12 cellular contexts compared by ENCODE assay signal in the genomic region with DNA sequence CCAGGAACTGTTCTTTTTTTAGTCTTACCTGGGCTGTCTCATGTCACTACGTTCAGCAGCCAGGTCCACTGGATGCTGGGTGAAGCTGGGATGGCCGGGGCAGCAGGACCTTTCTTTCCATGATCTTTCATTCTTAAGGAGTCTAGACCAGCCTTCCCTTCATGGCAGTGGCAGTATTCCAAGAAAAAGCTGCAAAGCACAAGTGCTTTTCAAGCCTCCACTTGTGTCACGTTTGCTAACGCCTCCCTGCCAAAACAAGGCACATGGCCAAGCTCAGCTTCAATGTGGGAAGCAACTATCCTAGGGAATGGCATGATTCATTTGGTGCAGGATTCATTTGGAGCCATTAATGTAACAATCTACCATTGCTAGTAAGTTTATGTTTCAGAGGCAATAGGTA.
A peak's percentile ranks its signal among the peaks of the same experiment; 100 is the strongest.
DNase-seq lines count a peak whose midpoint lies in the region; ATAC-seq and TF ChIP-seq lines count a peak whose summit lies in the region.
"Had no signal": no experiment of that assay in that cellular context is flagged by ENCODE, and none has a peak within 500 bp of the region (broad histone marks: within the 10 kb centered on the region; RNA-seq: fewer than 3 reads in every experiment).

No MANE protein-coding gene starts in this region.

- no peak overlapping the region for H4K91ac ChIP-seq in mesenchymal stem cell (ENCODE audit: low read length)

- peak overlapping the region; percentile 15 for H3K27ac ChIP-seq in mesenchymal stem cell (ENCODE audit: low read length, poor library complexity, severe bottlenecking)
- H3K27ac ChIP-seq: pancreas, vagina had no signal

- no peak overlapping the region for H2BK5ac ChIP-seq in mesenchymal stem cell (ENCODE audit: low read depth, low read length, poor library complexity, severe bottlenecking)

- no peak overlapping the region for H3K18ac ChIP-seq in mesenchymal stem cell (ENCODE audit: low read depth in 1 of 2, low read length in 2 of 2)

- H3K9ac ChIP-seq in mesenchymal stem cell (ENCODE audit: low read length) = no peak overlapping the region

- H3K79me1 ChIP-seq in mesenchymal stem cell (replicated peaks; ENCODE audit: low read length, poor library complexity, severe bottlenecking) = no peaks in the 10 kb centered on the region

- WGBS in mesenchymal stem cell = 92% methylated on average over 4 of the region's 4 CpGs

- no peak overlapping the region for H3K23ac ChIP-seq in mesenchymal stem cell (ENCODE audit: low read length in 2 of 2)

- H3K14ac ChIP-seq in mesenchymal stem cell (ENCODE audit: low read length in 2 of 2) = no peak overlapping the region

- H2BK120ac ChIP-seq in mesenchymal stem cell (ENCODE audit: low read depth, low read length) = no peak overlapping the region

- H3K27me3 ChIP-seq in BJ (ENCODE audit: control insufficient read depth, insufficient read depth, low read length) (no peaks in the 10 kb centered on the region), mesenchymal stem cell (ENCODE audit: control insufficient read depth in 1 of 2, insufficient read depth in 1 of 2, low read length in 2 of 2) (no peaks in the 10 kb centered on the region)
- H3K27me3 ChIP-seq: pancreas, vagina had no signal

- no peak overlapping the region for H3K4me2 ChIP-seq in mesenchymal stem cell (ENCODE audit: low read length, poor library complexity, severe bottlenecking)

- no peak for ATAC-seq in HG02870 (IDR thresholded peaks at IDR 0.05; ENCODE audit: unreplicated experiment)
- ATAC-seq: pancreas had no signal

- no peak overlapping the region for H2BK12ac ChIP-seq in mesenchymal stem cell (ENCODE audit: low read length in 2 of 2)

- peaks cover 5% of the 10 kb centered on the region for H3K4me1 ChIP-seq in mesenchymal stem cell (ENCODE audit: control insufficient read depth, insufficient read depth, low read depth, low read length)
- H3K4me1 ChIP-seq: pancreas had no signal

- no peaks in the 10 kb centered on the region for H3K9me3 ChIP-seq in mesenchymal stem cell (ENCODE audit: control insufficient read depth, low read length)
- H3K9me3 ChIP-seq: pancreas, vagina had no signal

- no peak overlapping the region for H4K8ac ChIP-seq in mesenchymal stem cell (ENCODE audit: low read length)

- no peak overlapping the region for H3K4ac ChIP-seq in mesenchymal stem cell (ENCODE audit: low read depth in 1 of 2, low read length in 2 of 2)

- no peak overlapping the region for H2AFZ ChIP-seq in mesenchymal stem cell (ENCODE audit: low read depth, low read length)

- no peak for TF ChIP-seq CTCF in BJ (IDR thresholded peaks at IDR 0.05; ENCODE audit: insufficient read depth, low read depth, low read length)

- CTCF ChIA-PET in BJ (lab: Yijun Ruan, JAX) = no interaction called here

- POLR2A ChIA-PET in BJ (lab: Charles Lee) = interaction anchor here (0.6 kb wide), 1 partner anchor 50 kb away, joined by 4 read pairs; no protein-coding TSS in a partner anchor

- H3K4me3 ChIP-seq in BJ (ENCODE audit: low read depth, low read length) (no peak overlapping the region), mesenchymal stem cell (ENCODE audit: insufficient read depth in 1 of 2, low read depth in 1 of 2, low read length in 2 of 2) (peak overlapping the region in 1 of 2 experiments; percentile 16)
- H3K4me3 ChIP-seq: pancreas, vagina had no signal

- no peak overlapping the region for H2AK5ac ChIP-seq in mesenchymal stem cell (ENCODE audit: low read length, severe bottlenecking)

- H3K36me3 ChIP-seq in BJ (ENCODE audit: control insufficient read depth, insufficient read depth, low read length) (no peaks in the 10 kb centered on the region), mesenchymal stem cell (ENCODE audit: control insufficient read depth in 1 of 2, insufficient read depth in 2 of 2, low read depth in 1 of 2, low read length in 2 of 2) (no peaks in the 10 kb centered on the region)
- H3K36me3 ChIP-seq: pancreas, vagina had no signal

- DNase-seq in BJ (ENCODE audit: low read depth) = peak; percentile 19
- peak; percentile 46 for DNase-seq in NCI-H1092 treated with DMSO at 0.1 percent for 48 hours (lab: John Stamatoyannopoulos, UW)
- peak; percentile 11 for DNase-seq in cerebellar cortex (ENCODE audit: low spot score)
- no peak for DNase-seq in mesenchymal stem cell
- no peak for DNase-seq in islet precursor cell
- no peak for DNase-seq in SKM-1 (lab: John Stamatoyannopoulos, UW; ENCODE audit: unreplicated experiment)
- no peak for DNase-seq in NK-92 (lab: John Stamatoyannopoulos, UW; ENCODE audit: unreplicated experiment)
- DNase-seq: CD4-positive, alpha-beta T cell; NCI-H524 treated with DMSO at 0.1 percent for 48 hours; pancreas had no signal

- no peak overlapping the region for H2BK15ac ChIP-seq in mesenchymal stem cell (ENCODE audit: low read depth, poor library complexity, severe bottlenecking)

Comparison
In these comparisons a context has a peak if more than half of its experiments do, and no peak if none do; other contexts are left out.
1. DNase-seq: peak in BJ (single experiment), NCI-H1092 treated with DMSO at 0.1 percent for 48 hours (single experiment) and cerebellar cortex (single experiment); none in mesenchymal stem cell (single experiment), islet precursor cell (single experiment), SKM-1 (single experiment) and NK-92 (single experiment).